8 cellular contexts compared by ENCODE assay signal in genomic region chr3:42547401-42547945, GRCh38. TPM values are rescaled to one million over a fixed set of nuclear protein-coding genes. Genes with fewer than 3 reads are reported as not detected.
DNase-seq lines count a peak whose midpoint lies in the region; ATAC-seq, FAIRE-seq and TF ChIP-seq lines count a peak whose summit lies in the region.

No MANE protein-coding gene starts in this region.

- in situ Hi-C loops in HepG2 (cut with HindIII; ENCODE audit: extremely low pct_ligation_motif_present, low pct_unique_long_range_greater_than_20kb), result loop anchor here (10.0 kb wide), 1 partner anchor 103 kb away; no protein-coding TSS in a partner anchor

- TF ChIP-seq POLR2A in HepG2 (IDR thresholded peaks at IDR 0.05; ENCODE audit: insufficient read depth in 1 of 2, low read depth in 2 of 2, low read length in 2 of 2), result no peak

- H3K36me3 Mint-ChIP-seq in chondrocyte (ENCODE audit: low read depth), result peaks cover 7% of the 10 kb centered on the region

- TF ChIP-seq EP300 in HepG2 (IDR thresholded peaks at IDR 0.05; ENCODE audit: low read depth in 2 of 2, low read length in 2 of 2) (no peak), HepG2 (CRISPR knock-in tag; IDR thresholded peaks at IDR 0.05; ENCODE audit: borderline replicate concordance) (no peak)

- H3K4me3 ChIP-seq in HepG2 (replicated peaks in 1 of 3; ENCODE audit: insufficient read depth in 1 of 3, low read depth in 2 of 3, low read length in 3 of 3), result no peak overlapping the region

- H3K4me2 ChIP-seq in HepG2 (ENCODE audit: low read depth, low read length), result no peak overlapping the region

- H3K27me3 ChIP-seq in HepG2 (ENCODE audit: control insufficient read depth in 1 of 2, insufficient read depth in 2 of 2, low read length in 2 of 2), result no peaks in the 10 kb centered on the region

- POLR2A ChIA-PET in HepG2 (lab: Yijun Ruan, JAX), result no interaction called here

- TF ChIP-seq CTCF in chondrocyte (IDR thresholded peaks at IDR 0.05) (peak; percentile 96), HepG2 (CRISPR knock-in tag; IDR thresholded peaks at IDR 0.05) (peak; percentile 90)

- H3K79me2 ChIP-seq in HepG2 (ENCODE audit: insufficient read depth, low read length), result no peaks in the 10 kb centered on the region

- no peak overlapping the region for H3K27ac ChIP-seq in HepG2 (ENCODE audit: extremely low read length, insufficient read depth, low read length)

- CTCF ChIA-PET in HepG2 (lab: Yijun Ruan, JAX; ENCODE audit: low intra/inter-chr PET ratio, low total read pairs), result interaction anchor here (1.0 to 2.0 kb wide), 3 partner anchors 11 to 317 kb away, joined by 3 to 10 read pairs (median 6); partner anchors contain the start of gene VIPR1

- H3K9ac ChIP-seq in HepG2 (ENCODE audit: insufficient read depth, low read depth, low read length), result no peak overlapping the region

- intact Hi-C loops in HepG2 (cut with micrococcal nuclease; ENCODE audit: unreplicated experiment), result loop anchor here (2.0 kb wide), 1 partner anchor 317 kb away; no protein-coding TSS in a partner anchor

- DNase-seq in AG20443 (ENCODE audit: low spot score) (peak; percentile 86), NCI-H1694 (lab: John Stamatoyannopoulos, UW) (peak; percentile 3), chondrocyte (ENCODE audit: low spot score) (no peak), HepG2 (ENCODE audit: low spot score) (peak; percentile 23), NK-92 (lab: John Stamatoyannopoulos, UW; ENCODE audit: unreplicated experiment) (no peak)
- DNase-seq in activated CD4-positive, alpha-beta T cell treated with anti-CD3 and anti-CD28 coated beads for 4 hours, result peak; percentile 63 to 64
- DNase-seq in stimulated activated CD4-positive, alpha-beta T cell treated with anti-CD3 and anti-CD28 coated beads, TNF-alpha, amount 100 ng/mL, for 1 hour (ENCODE audit: low read depth in 3 of 3, low spot score in 1 of 3), result peak in 2 of 3 donors; percentile 48 to 60

- peak; percentile 62 for TF ChIP-seq RAD21 in HepG2 (CRISPR knock-in tag; IDR thresholded peaks at IDR 0.05)

- no peaks in the 10 kb centered on the region for H3K9me3 Mint-ChIP-seq in chondrocyte (ENCODE audit: low read depth)

- no peak overlapping the region for H2AFZ ChIP-seq in HepG2 (ENCODE audit: low read length)

- 52% methylated on average over 2 of the region's 7 CpGs for WGBS in HepG2 (ENCODE audit: low lambda C conversion rate)

- peaks cover 39% of the 10 kb centered on the region for H3K4me1 Mint-ChIP-seq in chondrocyte (ENCODE audit: low read depth)

- ATAC-seq in GM18907 (IDR thresholded peaks at IDR 0.05; ENCODE audit: unreplicated experiment) (peak; percentile 65), HepG2 (peak; percentile 67)

- FAIRE-seq in HepG2 (lab: Jason Lieb, UNC), result peak; percentile 42

- H3K9me3 ChIP-seq in HepG2 (ENCODE audit: low read length), result no peaks in the 10 kb centered on the region

- H3K27ac Mint-ChIP-seq in chondrocyte (ENCODE audit: unreplicated experiment), result no peak overlapping the region

- H3K36me3 ChIP-seq in HepG2 (replicated peaks in 1 of 2; ENCODE audit: control insufficient read depth in 1 of 2, insufficient read depth in 2 of 2, low read length in 2 of 2), result peaks cover 0 to 7% of the 10 kb centered on the region in 2 experiments; a peak in 2 of 5 replicates

- no peak overlapping the region for H3K4me3 Mint-ChIP-seq in chondrocyte (ENCODE audit: unreplicated experiment)

- peaks cover 22% of the 10 kb centered on the region for H3K4me1 ChIP-seq in HepG2 (ENCODE audit: insufficient read depth, low read length)

- H4K20me1 ChIP-seq in HepG2 (ENCODE audit: insufficient read depth, low read length), result no peaks in the 10 kb centered on the region

- no peaks in the 10 kb centered on the region for H3K27me3 Mint-ChIP-seq in chondrocyte (ENCODE audit: low read depth)

- BruUV-seq in HepG2 (replicated peaks; lab: Mats Ljungman, UMichigan), result no TSS peak

RNA-seq across cellular contexts. Expression of gene SEC22C, which starts 34.3 kb away (rescaled TPM):
- total RNA-seq in chondrocyte, result 49.8 to 55.8 TPM (median 55.0 TPM) in 3 replicates
- total RNA-seq in HepG2 (2016; rRNA removed; fragmentation: Illumina TruSeq; extraction: Trizol), result 38.4 and 40.0 TPM in 2 replicates
- 25.9 and 36.4 TPM in 2 replicates for total RNA-seq in HepG2 (2016; cell fraction: cytosol; rRNA removed; fragmentation: Illumina TruSeq; extraction: Trizol; ENCODE audit: low read depth)
- total RNA-seq in HepG2 (2016; cell fraction: insoluble cytoplasmic fraction; rRNA removed; fragmentation: Illumina TruSeq; extraction: Trizol), result 38.6 and 41.8 TPM in 2 replicates
- 45.6 and 58.9 TPM in 2 replicates for total RNA-seq in HepG2 (2016; cell fraction: membrane; rRNA removed; fragmentation: Illumina TruSeq; extraction: Trizol)
- 34.2 and 41.3 TPM in 2 replicates for total RNA-seq in HepG2 (2016; cell fraction: nucleus; rRNA removed; fragmentation: Illumina TruSeq; extraction: Trizol)
- polyA plus RNA-seq in HepG2 (2011; rRNA removed), result 20.0 and 21.9 TPM in 2 replicates
- 12.9 and 17.6 TPM in 2 replicates for polyA plus RNA-seq in HepG2 (2011; cell fraction: cytosol; rRNA removed)
- 15.0 and 20.4 TPM in 2 replicates for polyA plus RNA-seq in HepG2 (2011; cell fraction: nucleus; rRNA removed)
- 17.6 and 18.1 TPM in 2 replicates for polyA plus RNA-seq in HepG2 (2012)
- polyA plus RNA-seq in HepG2 (2016; cell fraction: cytosol; fragmentation: Illumina TruSeq; extraction: Trizol; ENCODE audit: low read depth), result 24.2 and 41.5 TPM in 2 replicates
- 25.7 and 26.7 TPM in 2 replicates for polyA plus RNA-seq in HepG2 (2016; cell fraction: insoluble cytoplasmic fraction; fragmentation: Illumina TruSeq; extraction: Trizol; ENCODE audit: low read depth)
- polyA plus RNA-seq in HepG2 (2016; cell fraction: membrane; fragmentation: Illumina TruSeq; extraction: Trizol; ENCODE audit: low read depth), result 32.4 and 41.0 TPM in 2 replicates
- polyA plus RNA-seq in HepG2 (2016; cell fraction: nucleus; fragmentation: Illumina TruSeq; extraction: Trizol; ENCODE audit: insufficient read depth, low read depth), result 43.5 and 53.7 TPM in 2 replicates
- 19.9 and 35.0 TPM in 2 replicates for polyA minus RNA-seq in HepG2 (2011; rRNA and poly(A)+ RNA removed; ENCODE audit: low replicate concordance)
- polyA minus RNA-seq in HepG2 (2011; cell fraction: cytosol; rRNA and poly(A)+ RNA removed), result 9.6 and 11.0 TPM in 2 replicates
- 18.0 and 21.8 TPM in 2 replicates for polyA minus RNA-seq in HepG2 (2011; cell fraction: nucleus; rRNA and poly(A)+ RNA removed)

RNA-seq across cellular contexts. Expression of gene SS18L2, which starts 43.2 kb away (rescaled TPM):
- 13.5 to 18.5 TPM (median 14.5 TPM) in 3 replicates for total RNA-seq in chondrocyte
- 53.1 and 79.3 TPM in 2 replicates for total RNA-seq in HepG2 (2016; rRNA removed; fragmentation: Illumina TruSeq; extraction: Trizol)
- 44.6 and 50.1 TPM in 2 replicates for total RNA-seq in HepG2 (2016; cell fraction: cytosol; rRNA removed; fragmentation: Illumina TruSeq; extraction: Trizol; ENCODE audit: low read depth)
- total RNA-seq in HepG2 (2016; cell fraction: insoluble cytoplasmic fraction; rRNA removed; fragmentation: Illumina TruSeq; extraction: Trizol), result 52.3 and 79.6 TPM in 2 replicates
- 65.9 and 69.2 TPM in 2 replicates for total RNA-seq in HepG2 (2016; cell fraction: membrane; rRNA removed; fragmentation: Illumina TruSeq; extraction: Trizol)
- 21.1 and 29.1 TPM in 2 replicates for total RNA-seq in HepG2 (2016; cell fraction: nucleus; rRNA removed; fragmentation: Illumina TruSeq; extraction: Trizol)
- polyA plus RNA-seq in HepG2 (2011; rRNA removed), result 31.1 and 38.7 TPM in 2 replicates
- polyA plus RNA-seq in HepG2 (2011; cell fraction: cytosol; rRNA removed), result 18.7 and 22.0 TPM in 2 replicates
- 11.3 and 12.9 TPM in 2 replicates for polyA plus RNA-seq in HepG2 (2011; cell fraction: nucleus; rRNA removed)
- 30.5 and 34.5 TPM in 2 replicates for polyA plus RNA-seq in HepG2 (2012)
- 35.0 and 43.2 TPM in 2 replicates for polyA plus RNA-seq in HepG2 (2016; cell fraction: cytosol; fragmentation: Illumina TruSeq; extraction: Trizol; ENCODE audit: low read depth)
- 67.4 and 70.9 TPM in 2 replicates for polyA plus RNA-seq in HepG2 (2016; cell fraction: insoluble cytoplasmic fraction; fragmentation: Illumina TruSeq; extraction: Trizol; ENCODE audit: low read depth)
- 49.2 and 61.0 TPM in 2 replicates for polyA plus RNA-seq in HepG2 (2016; cell fraction: membrane; fragmentation: Illumina TruSeq; extraction: Trizol; ENCODE audit: low read depth)
- polyA plus RNA-seq in HepG2 (2016; cell fraction: nucleus; fragmentation: Illumina TruSeq; extraction: Trizol; ENCODE audit: insufficient read depth, low read depth), result 41.0 and 51.9 TPM in 2 replicates
- polyA minus RNA-seq in HepG2 (2011; rRNA and poly(A)+ RNA removed; ENCODE audit: low replicate concordance), result 5.5 and 11.1 TPM in 2 replicates
- polyA minus RNA-seq in HepG2 (2011; cell fraction: cytosol; rRNA and poly(A)+ RNA removed), result 6.3 and 6.8 TPM in 2 replicates
- polyA minus RNA-seq in HepG2 (2011; cell fraction: nucleus; rRNA and poly(A)+ RNA removed), result 4.2 and 7.5 TPM in 2 replicates

RNA-seq across cellular contexts. Expression of gene VIPR1, which starts 45.0 kb away (rescaled TPM):
- total RNA-seq in chondrocyte (5.8 to 17.0 TPM (median 6.1 TPM) in 3 replicates), HepG2 (2016; rRNA removed; fragmentation: Illumina TruSeq; extraction: Trizol) (0.04 TPM in 1 of 2 replicates, not detected in the other)
- not detected in 2 replicates for total RNA-seq in HepG2 (2016; cell fraction: cytosol; rRNA removed; fragmentation: Illumina TruSeq; extraction: Trizol; ENCODE audit: low read depth)
- total RNA-seq in HepG2 (2016; cell fraction: insoluble cytoplasmic fraction; rRNA removed; fragmentation: Illumina TruSeq; extraction: Trizol), result 0.19 TPM in 1 of 2 replicates, not detected in the other
- 0.12 TPM in 1 of 2 replicates, not detected in the other for total RNA-seq in HepG2 (2016; cell fraction: membrane; rRNA removed; fragmentation: Illumina TruSeq; extraction: Trizol)
- not detected in 2 replicates for total RNA-seq in HepG2 (2016; cell fraction: nucleus; rRNA removed; fragmentation: Illumina TruSeq; extraction: Trizol)
- 0.07 and 0.11 TPM in 2 replicates for polyA plus RNA-seq in HepG2 (2011; rRNA removed)
- 0.04 TPM in 2 replicates for polyA plus RNA-seq in HepG2 (2011; cell fraction: cytosol; rRNA removed)
- polyA plus RNA-seq in HepG2 (2011; cell fraction: nucleus; rRNA removed), result 0.27 and 0.29 TPM in 2 replicates
- 0.30 TPM in 1 of 2 replicates, not detected in the other for polyA plus RNA-seq in HepG2 (2012)
- polyA plus RNA-seq in HepG2 (2016; cell fraction: cytosol; fragmentation: Illumina TruSeq; extraction: Trizol; ENCODE audit: low read depth), result 0.03 TPM in 1 of 2 replicates, not detected in the other
- polyA plus RNA-seq in HepG2 (2016; cell fraction: insoluble cytoplasmic fraction; fragmentation: Illumina TruSeq; extraction: Trizol; ENCODE audit: low read depth), result not detected in 2 replicates
- polyA plus RNA-seq in HepG2 (2016; cell fraction: membrane; fragmentation: Illumina TruSeq; extraction: Trizol; ENCODE audit: low read depth), result not detected in 2 replicates
- polyA plus RNA-seq in HepG2 (2016; cell fraction: nucleus; fragmentation: Illumina TruSeq; extraction: Trizol; ENCODE audit: insufficient read depth, low read depth), result not detected in 2 replicates
- 0.86 TPM in 1 of 2 replicates, not detected in the other for polyA minus RNA-seq in HepG2 (2011; rRNA and poly(A)+ RNA removed; ENCODE audit: low replicate concordance)
- polyA minus RNA-seq in HepG2 (2011; cell fraction: cytosol; rRNA and poly(A)+ RNA removed), result not detected in 2 replicates
- 0.12 TPM in 1 of 2 replicates, not detected in the other for polyA minus RNA-seq in HepG2 (2011; cell fraction: nucleus; rRNA and poly(A)+ RNA removed)

RNA-seq across cellular contexts. Expression of gene NKTR, which starts 53.0 kb away (rescaled TPM):
- 49.7 to 71.5 TPM (median 50.0 TPM) in 3 replicates for total RNA-seq in chondrocyte
- total RNA-seq in HepG2 (2016; rRNA removed; fragmentation: Illumina TruSeq; extraction: Trizol), result 24.9 and 59.6 TPM in 2 replicates
- 14.8 and 15.5 TPM in 2 replicates for total RNA-seq in HepG2 (2016; cell fraction: cytosol; rRNA removed; fragmentation: Illumina TruSeq; extraction: Trizol; ENCODE audit: low read depth)
- total RNA-seq in HepG2 (2016; cell fraction: insoluble cytoplasmic fraction; rRNA removed; fragmentation: Illumina TruSeq; extraction: Trizol), result 23.0 and 60.3 TPM in 2 replicates
- total RNA-seq in HepG2 (2016; cell fraction: membrane; rRNA removed; fragmentation: Illumina TruSeq; extraction: Trizol), result 11.2 and 12.9 TPM in 2 replicates
- total RNA-seq in HepG2 (2016; cell fraction: nucleus; rRNA removed; fragmentation: Illumina TruSeq; extraction: Trizol), result 180 and 195 TPM in 2 replicates
- 35.0 and 41.3 TPM in 2 replicates for polyA plus RNA-seq in HepG2 (2011; rRNA removed)
- 3.9 and 5.3 TPM in 2 replicates for polyA plus RNA-seq in HepG2 (2011; cell fraction: cytosol; rRNA removed)
- 102 and 127 TPM in 2 replicates for polyA plus RNA-seq in HepG2 (2011; cell fraction: nucleus; rRNA removed)
- 39.9 and 52.7 TPM in 2 replicates for polyA plus RNA-seq in HepG2 (2012)
- 0.61 and 0.64 TPM in 2 replicates for polyA plus RNA-seq in HepG2 (2016; cell fraction: cytosol; fragmentation: Illumina TruSeq; extraction: Trizol; ENCODE audit: low read depth)
- polyA plus RNA-seq in HepG2 (2016; cell fraction: insoluble cytoplasmic fraction; fragmentation: Illumina TruSeq; extraction: Trizol; ENCODE audit: low read depth), result 14.4 and 15.0 TPM in 2 replicates
- polyA plus RNA-seq in HepG2 (2016; cell fraction: membrane; fragmentation: Illumina TruSeq; extraction: Trizol; ENCODE audit: low read depth), result 2.1 and 2.2 TPM in 2 replicates
- 227 and 250 TPM in 2 replicates for polyA plus RNA-seq in HepG2 (2016; cell fraction: nucleus; fragmentation: Illumina TruSeq; extraction: Trizol; ENCODE audit: insufficient read depth, low read depth)
- polyA minus RNA-seq in HepG2 (2011; rRNA and poly(A)+ RNA removed; ENCODE audit: low replicate concordance), result 26.3 and 26.4 TPM in 2 replicates
- polyA minus RNA-seq in HepG2 (2011; cell fraction: cytosol; rRNA and poly(A)+ RNA removed), result 7.3 and 10.2 TPM in 2 replicates
- 385 and 392 TPM in 2 replicates for polyA minus RNA-seq in HepG2 (2011; cell fraction: nucleus; rRNA and poly(A)+ RNA removed)

Comparison
In these comparisons a context has a peak if more than half of its experiments do, and no peak if none do; other contexts are left out.
1. DNase-seq: peak in AG20443 (single experiment), NCI-H1694 (single experiment), activated CD4-positive, alpha-beta T cell treated with anti-CD3 and anti-CD28 coated beads for 4 hours (2 of 2), HepG2 (single experiment) and stimulated activated CD4-positive, alpha-beta T cell treated with anti-CD3 and anti-CD28 coated beads, TNF-alpha, amount 100 ng/mL, for 1 hour (2 of 3); none in chondrocyte (single experiment) and NK-92 (single experiment).